In genomic region chr1:111193712-111194480, GRCh38 we compare ENCODE assay signal across 12 cellular contexts. TPM values are rescaled to one million over a fixed set of nuclear protein-coding genes. Genes with fewer than 3 reads are reported as not detected.
DNase-seq lines count a peak whose midpoint lies in the region; ATAC-seq and TF ChIP-seq lines count a peak whose summit lies in the region.
"Had no signal": no experiment of that assay in that cellular context is flagged by ENCODE, and none has a peak within 500 bp of the region (broad histone marks: within the 10 kb centered on the region; RNA-seq: fewer than 3 reads in every experiment).

No MANE protein-coding gene starts in this region.

- CTCF ChIA-PET in MCF 10A (lab: Yijun Ruan, JAX): interaction anchor here (0.9 kb wide), 1 partner anchor 11 kb away, joined by 3 read pairs; no protein-coding TSS in a partner anchor

- no TSS peak for BruUV-seq in MCF 10A (replicated peaks; lab: Mats Ljungman, UMichigan)

- H3K4me1 Mint-ChIP-seq in MCF 10A (ENCODE audit: insufficient read depth, unreplicated experiment): peaks cover 11% of the 10 kb centered on the region
- peaks cover 93% of the 10 kb centered on the region for H3K4me1 Mint-ChIP-seq in activated T-helper 2 cell treated with anti-CD3 and anti-CD28 coated beads, Interferon-gamma antibody, Interleukin-2, Interleukin-4, amounts not matched to agents 10 μg/mL and 5 μg/mL and 100 μg/mL, durations not matched to agents 14 hours and 24 hours and 36 hours (ENCODE audit: low read depth)

- ATAC-seq in left colon (peak; percentile 83), upper lobe of left lung (ENCODE audit: low FRiP score in 2 of 2) (no peak), GM18517 (IDR thresholded peaks at IDR 0.05; ENCODE audit: unreplicated experiment) (no peak)

- peaks cover 19% of the 10 kb centered on the region for H3K36me3 Mint-ChIP-seq in MCF 10A (ENCODE audit: insufficient read depth, unreplicated experiment)
- peaks cover 99% of the 10 kb centered on the region for H3K36me3 Mint-ChIP-seq in activated T-helper 2 cell treated with anti-CD3 and anti-CD28 coated beads, Interferon-gamma antibody, Interleukin-2, Interleukin-4, amounts not matched to agents 10 μg/mL and 5 μg/mL and 100 μg/mL, durations not matched to agents 14 hours and 24 hours and 36 hours (ENCODE audit: low read depth)

- TF ChIP-seq POLR2A in breast epithelium (IDR thresholded peaks at IDR 0.05) (no peak), upper lobe of left lung (IDR thresholded peaks at IDR 0.05) (no peak)

- H3K27ac ChIP-seq in breast epithelium: peak overlapping the region; percentile 74 to 77
- peak overlapping the region; percentile 73 to 84 (median 82) for H3K27ac ChIP-seq in upper lobe of left lung

- H3K27me3 ChIP-seq in breast epithelium: no peaks in the 10 kb centered on the region
- H3K27me3 ChIP-seq in upper lobe of left lung: no peaks in the 10 kb centered on the region
- H3K27me3 ChIP-seq: BE2C had no signal

- 89 to 99% methylated on average over 3 of the region's 3 CpGs for WGBS in upper lobe of left lung, 2 donors

- POLR2A ChIA-PET in MCF 10A (lab: Yijun Ruan, JAX): no interaction called here

- no peak overlapping the region for H3K27ac Mint-ChIP-seq in MCF 10A (ENCODE audit: low read depth, unreplicated experiment)
- H3K27ac Mint-ChIP-seq in activated T-helper 2 cell treated with anti-CD3 and anti-CD28 coated beads, Interferon-gamma antibody, Interleukin-2, Interleukin-4, amounts not matched to agents 10 μg/mL and 5 μg/mL and 100 μg/mL, durations not matched to agents 14 hours and 24 hours and 36 hours: peak overlapping the region; percentile 89

- H3K4me1 ChIP-seq in breast epithelium: peaks cover 0 to 5% of the 10 kb centered on the region in 2 donors
- H3K4me1 ChIP-seq in upper lobe of left lung: peaks cover 41 to 76% (median 63%) of the 10 kb centered on the region in 4 donors
- H3K4me1 ChIP-seq: BE2C had no signal

- H3K27me3 Mint-ChIP-seq in MCF 10A (ENCODE audit: insufficient read depth, unreplicated experiment): no peaks in the 10 kb centered on the region
- H3K27me3 Mint-ChIP-seq in activated T-helper 2 cell treated with anti-CD3 and anti-CD28 coated beads, Interferon-gamma antibody, Interleukin-2, Interleukin-4, amounts not matched to agents 10 μg/mL and 5 μg/mL and 100 μg/mL, durations not matched to agents 14 hours and 24 hours and 36 hours (ENCODE audit: low read depth): no peaks in the 10 kb centered on the region

- intact Hi-C loops in breast epithelium (cut with DNase I; ENCODE audit: low total_unique reads) (no loop called here), MCF 10A (cut with micrococcal nuclease) (no loop called here), left colon (cut with DNase I, micrococcal nuclease) (no loop called here)
- intact Hi-C loops in activated T-helper 2 cell treated with anti-CD3 and anti-CD28 coated beads, Interferon-gamma antibody, Interleukin-2, Interleukin-4, amounts not matched to agents 10 μg/mL and 5 μg/mL and 100 μg/mL, durations not matched to agents 14 hours and 24 hours and 36 hours (cut with micrococcal nuclease): loop anchor here (5.0 kb wide), 1 partner anchor 33 kb away; the partner anchor contains the start of gene CHI3L2

- H3K36me3 ChIP-seq in breast epithelium: no peaks in the 10 kb centered on the region
- H3K36me3 ChIP-seq in upper lobe of left lung: peaks cover 0 to 42% (median 19%) of the 10 kb centered on the region in 4 donors
- H3K36me3 ChIP-seq: BE2C had no signal

- H3K9me3 Mint-ChIP-seq in MCF 10A (ENCODE audit: unreplicated experiment): no peaks in the 10 kb centered on the region
- no peaks in the 10 kb centered on the region for H3K9me3 Mint-ChIP-seq in activated T-helper 2 cell treated with anti-CD3 and anti-CD28 coated beads, Interferon-gamma antibody, Interleukin-2, Interleukin-4, amounts not matched to agents 10 μg/mL and 5 μg/mL and 100 μg/mL, durations not matched to agents 14 hours and 24 hours and 36 hours

- TF ChIP-seq CTCF in breast epithelium (IDR thresholded peaks at IDR 0.05) (no peak), MCF 10A (IDR thresholded peaks at IDR 0.05; ENCODE audit: unreplicated experiment) (no peak), upper lobe of left lung (IDR thresholded peaks at IDR 0.05) (no peak)

- no peak overlapping the region for H3K4me3 Mint-ChIP-seq in MCF 10A (ENCODE audit: unreplicated experiment)
- peak overlapping the region; percentile 19 for H3K4me3 Mint-ChIP-seq in activated T-helper 2 cell treated with anti-CD3 and anti-CD28 coated beads, Interferon-gamma antibody, Interleukin-2, Interleukin-4, amounts not matched to agents 10 μg/mL and 5 μg/mL and 100 μg/mL, durations not matched to agents 14 hours and 24 hours and 36 hours (ENCODE audit: low read depth)

- no peaks in the 10 kb centered on the region for H3K9me3 ChIP-seq in breast epithelium
- H3K9me3 ChIP-seq in upper lobe of left lung: no peaks in the 10 kb centered on the region
- H3K9me3 ChIP-seq: BE2C had no signal

- TF ChIP-seq EP300 in upper lobe of left lung (IDR thresholded peaks at IDR 0.05): no peak

- DNase-seq in breast epithelium (ENCODE audit: low spot score in 2 of 2) (no peak), MCF 10A (ENCODE audit: unreplicated experiment) (no peak), left colon (peak in 1 of 2 donors; percentile 58), upper lobe of left lung (no peak)
- DNase-seq in activated T-helper 2 cell treated with anti-CD3 and anti-CD28 coated beads, Interferon-gamma antibody, Interleukin-2, Interleukin-4, amounts not matched to agents 10 μg/mL and 5 μg/mL and 100 μg/mL, durations not matched to agents 14 hours and 24 hours and 36 hours (ENCODE audit: low spot score): no peak
- DNase-seq in stimulated activated CD4-positive, alpha-beta T cell treated with anti-CD3 and anti-CD28 coated beads, Interleukin-1b, Interleukin-23, amount 100 ng/mL, for 48 hours: no peak
- DNase-seq in activated CD4-positive, CD25-positive, alpha-beta regulatory T cell (lab: John Stamatoyannopoulos, UW): no peak
- DNase-seq: BE2C; NCI-H2107; stimulated activated CD4-positive, alpha-beta T cell treated with anti-CD3 and anti-CD28 coated beads, Interleukin-4, amount 100 ng/mL, for 4 hours had no signal

- H3K4me3 ChIP-seq in breast epithelium: no peak overlapping the region
- no peak overlapping the region for H3K4me3 ChIP-seq in upper lobe of left lung

RNA-seq across cellular contexts. Expression of gene DENND2D, which starts 6.5 kb away (rescaled TPM):
- total RNA-seq in breast epithelium (10 to 100 TPM; 27.7 to 70.8 (median 34.4) TPM), MCF 10A (2022) (3.9 and 6.0 TPM in 2 replicates), left colon (10 to 100 TPM; 54.1 to 63.5 TPM), upper lobe of left lung (100 to 1,000 TPM in 1 of 6 donors, 10 to 100 TPM in 5; 44.4 to 154 (median 64.8) TPM)
- 139 and 143 TPM in 2 replicates for total RNA-seq in activated T-helper 2 cell treated with anti-CD3 and anti-CD28 coated beads, Interferon-gamma antibody, Interleukin-2, Interleukin-4, amounts not matched to agents 10 μg/mL and 5 μg/mL and 100 μg/mL, durations not matched to agents 14 hours and 24 hours and 36 hours

RNA-seq across cellular contexts. Expression of gene CHI3L2, which starts 33.6 kb away (rescaled TPM):
- total RNA-seq in breast epithelium: 10 to 100 TPM in 2 of 3 donors, 1 to 10 TPM in 1; 9.5 to 22.0 (median 14.1) TPM
- total RNA-seq in MCF 10A (2022): 1.4 and 2.1 TPM in 2 replicates
- total RNA-seq in activated T-helper 2 cell treated with anti-CD3 and anti-CD28 coated beads, Interferon-gamma antibody, Interleukin-2, Interleukin-4, amounts not matched to agents 10 μg/mL and 5 μg/mL and 100 μg/mL, durations not matched to agents 14 hours and 24 hours and 36 hours: 1.3 and 1.8 TPM in 2 replicates
- total RNA-seq in left colon: 1 to 10 TPM in 1 of 2 donors, under 1 TPM in 1; 0.40 to 1.2 TPM
- total RNA-seq in upper lobe of left lung: 100 to 1,000 TPM in 1 of 6 donors, 10 to 100 TPM in 4, 1 to 10 TPM in 1; 2.1 to 115 (median 21.3) TPM
- total RNA-seq: endothelial cell of umbilical vein had no signal

RNA-seq across cellular contexts. Expression of gene CEPT1, which starts 53.9 kb away (rescaled TPM):
- total RNA-seq in breast epithelium: 10 to 100 TPM; 49.8 to 67.7 (median 62.5) TPM
- 43.1 and 45.0 TPM in 2 replicates for total RNA-seq in MCF 10A (2022)
- 29.8 and 34.8 TPM in 2 replicates for total RNA-seq in activated T-helper 2 cell treated with anti-CD3 and anti-CD28 coated beads, Interferon-gamma antibody, Interleukin-2, Interleukin-4, amounts not matched to agents 10 μg/mL and 5 μg/mL and 100 μg/mL, durations not matched to agents 14 hours and 24 hours and 36 hours
- total RNA-seq in left colon: 10 to 100 TPM; 30.8 to 37.0 TPM
- 10 to 100 TPM; 27.2 to 71.7 (median 35.3) TPM for total RNA-seq in upper lobe of left lung

RNA-seq across cellular contexts. Expression of gene DRAM2, which starts 54.0 kb away (rescaled TPM):
- 100 to 1,000 TPM in 1 of 3 donors, 10 to 100 TPM in 2; 51.5 to 122 (median 74.5) TPM for total RNA-seq in breast epithelium
- total RNA-seq in MCF 10A (2022): 30.5 and 32.1 TPM in 2 replicates
- 22.9 and 24.7 TPM in 2 replicates for total RNA-seq in activated T-helper 2 cell treated with anti-CD3 and anti-CD28 coated beads, Interferon-gamma antibody, Interleukin-2, Interleukin-4, amounts not matched to agents 10 μg/mL and 5 μg/mL and 100 μg/mL, durations not matched to agents 14 hours and 24 hours and 36 hours
- 10 to 100 TPM; 59.8 to 62.1 TPM for total RNA-seq in left colon
- 10 to 100 TPM; 16.1 to 56.9 (median 40.3) TPM for total RNA-seq in upper lobe of left lung
